Comparison of ENCODE assay signal across 34 cellular contexts in genomic region chr5:110634475-110634874, GRCh38.
"Had no signal": no experiment of that assay in that cellular context is flagged by ENCODE, and none has a peak within 500 bp of the region (broad histone marks: within the 10 kb centered on the region; RNA-seq: fewer than 3 reads in every experiment).

No MANE protein-coding gene starts in this region.

- H3K27me3 ChIP-seq: brain microvascular endothelial cell, colonic mucosa had no signal

- H3K4me1 ChIP-seq: colonic mucosa had no signal

- FAIRE-seq: RCC 7860 had no signal

- DNase-seq: activated B cell treated with CpG ODN at 0.5 μM for 24 hours; activated CD4-positive, alpha-beta memory T cell treated with anti-CD3 and anti-CD28 coated beads for 36 hours; activated CD4-positive, alpha-beta T cell treated with anti-CD3 and anti-CD28 coated beads for 4 hours; activated CD4-positive, alpha-beta T cell treated with anti-CD3 and anti-CD28 coated beads, Interleukin-2, amount 50 U/mL, for 1 hour; activated CD4-positive, CD25-positive, alpha-beta regulatory T cell treated with anti-CD3 and anti-CD28 coated beads, Interleukin-2, amount 50 U/mL, for 72 hours; activated CD8-positive, alpha-beta memory T cell treated with anti-CD3 and anti-CD28 coated beads, Interleukin-2, amount 50 U/mL, for 4 hours; activated effector memory CD4-positive, alpha-beta T cell treated with Interleukin-2 at 50 U/mL for 16 hours; activated naive CD4-positive, alpha-beta T cell treated with anti-CD3 and anti-CD28 coated beads, Interleukin-2, amount 50 U/mL, for 16 hours; activated naive CD8-positive, alpha-beta T cell treated with anti-CD3 and anti-CD28 coated beads for 36 hours; activated T-cell treated with anti-CD3 and anti-CD28 coated beads, Interleukin-2, amount 50 U/mL, for 48 hours; amniotic stem cell; aorta; brain microvascular endothelial cell; central memory CD4-positive, alpha-beta T cell; colonic mucosa; NCI-H1048; NCI-H1105 treated with DMSO at 0.1 percent for 48 hours; NCI-H1436 treated with DMSO at 0.1 percent for 48 hours; NCI-H1694 treated with DMSO at 0.1 percent for 48 hours; NCI-H2029; NCI-H345; NCI-H526; NCI-H748 treated with DMSO at 0.1 percent for 48 hours; PC-9; SIG-M5; SW 1271; T-helper 1 cell; T-helper 2 cell; T-helper 9 cell had no signal

- H3K4me3 ChIP-seq: colonic mucosa, PC-9 had no signal

- H3K36me3 Mint-ChIP-seq: activated CD4-positive, alpha-beta memory T cell treated with anti-CD3 and anti-CD28 coated beads for 36 hours; activated naive CD8-positive, alpha-beta T cell treated with anti-CD3 and anti-CD28 coated beads for 36 hours had no signal

- H3K4me1 Mint-ChIP-seq: activated B cell treated with CpG ODN at 0.5 μM for 24 hours had no signal

- H3K27me3 Mint-ChIP-seq: activated B cell treated with CpG ODN at 0.5 μM for 24 hours; activated CD4-positive, alpha-beta memory T cell treated with anti-CD3 and anti-CD28 coated beads for 36 hours; activated naive CD8-positive, alpha-beta T cell treated with anti-CD3 and anti-CD28 coated beads for 36 hours had no signal

- H3K4me3 Mint-ChIP-seq: activated B cell treated with CpG ODN at 0.5 μM for 24 hours; activated CD4-positive, alpha-beta memory T cell treated with anti-CD3 and anti-CD28 coated beads for 36 hours; activated naive CD8-positive, alpha-beta T cell treated with anti-CD3 and anti-CD28 coated beads for 36 hours had no signal

- H3K27ac ChIP-seq: brain microvascular endothelial cell, colonic mucosa, PC-9, RWPE1, VCaP had no signal

- H3K9me3 Mint-ChIP-seq: activated B cell treated with CpG ODN at 0.5 μM for 24 hours; activated CD4-positive, alpha-beta memory T cell treated with anti-CD3 and anti-CD28 coated beads for 36 hours had no signal

- ATAC-seq: Right ventricle myocardium inferior, SK-N-SH treated with all-trans-retinoic acid at 6 μM for 48 hours had no signal

- H3K36me3 ChIP-seq: brain microvascular endothelial cell, colonic mucosa had no signal

- H3K27ac Mint-ChIP-seq: activated B cell treated with CpG ODN at 0.5 μM for 24 hours; activated CD4-positive, alpha-beta memory T cell treated with anti-CD3 and anti-CD28 coated beads for 36 hours; activated naive CD8-positive, alpha-beta T cell treated with anti-CD3 and anti-CD28 coated beads for 36 hours had no signal

- H3K9me3 ChIP-seq: colonic mucosa had no signal

- H3K4me2 ChIP-seq: PC-9 had no signal

- H2AFZ ChIP-seq: PC-9 had no signal
